In genomic region chr10:21807162-21807561, GRCh38 we compare ENCODE assay signal across 16 cellular contexts.
DNase-seq lines count a peak whose midpoint lies in the region; ATAC-seq and TF ChIP-seq lines count a peak whose summit lies in the region.
"Had no signal": no experiment of that assay in that cellular context is flagged by ENCODE, and none has a peak within 500 bp of the region (broad histone marks: within the 10 kb centered on the region; RNA-seq: fewer than 3 reads in every experiment).

No MANE protein-coding gene starts in this region.

- H3K4me1 Mint-ChIP-seq in WTC11, result peaks cover 59% of the 10 kb centered on the region

- peak overlapping the region; percentile 44 for H3K27ac Mint-ChIP-seq in WTC11
- H3K27ac Mint-ChIP-seq: activated CD4-positive, alpha-beta T cell treated with anti-CD3 and anti-CD28 coated beads, Interleukin-2, amount 10 ng/mL, durations not matched to agents 7 days and 5 days; type B pancreatic cell had no signal

- CTCF ChIA-PET in WTC11 (lab: Charles Lee), result interaction anchor here (0.6 to 1.3 kb wide), 4 partner anchors 49 to 947 kb away, joined by 3 to 4 read pairs (median 3); no protein-coding TSS in a partner anchor

- H3K27me3 Mint-ChIP-seq in WTC11 (ENCODE audit: low read depth), result no peaks in the 10 kb centered on the region
- H3K27me3 Mint-ChIP-seq: activated CD4-positive, alpha-beta T cell treated with anti-CD3 and anti-CD28 coated beads, Interleukin-2, amount 10 ng/mL, durations not matched to agents 7 days and 5 days; type B pancreatic cell had no signal

- no peaks in the 10 kb centered on the region for H3K9me3 Mint-ChIP-seq in WTC11
- H3K9me3 Mint-ChIP-seq: activated CD4-positive, alpha-beta T cell treated with anti-CD3 and anti-CD28 coated beads, Interleukin-2, amount 10 ng/mL, durations not matched to agents 7 days and 5 days; type B pancreatic cell had no signal

- no peaks in the 10 kb centered on the region for H3K36me3 Mint-ChIP-seq in WTC11
- H3K36me3 Mint-ChIP-seq: type B pancreatic cell had no signal

- TF ChIP-seq CTCF in WTC11 (IDR thresholded peaks at IDR 0.05), result no peak

- H3K4me3 Mint-ChIP-seq in WTC11, result 0 out of 2 replicates have a peak overlapping the region, but pooled peaks have one; percentile 19
- H3K4me3 Mint-ChIP-seq: activated CD4-positive, alpha-beta T cell treated with anti-CD3 and anti-CD28 coated beads, Interleukin-2, amount 10 ng/mL, durations not matched to agents 7 days and 5 days; type B pancreatic cell had no signal

- DNase-seq in GDM1 (lab: John Stamatoyannopoulos, UW) (peak; percentile 18), NCI-H146 treated with DMSO at 0.1 percent for 48 hours (lab: John Stamatoyannopoulos, UW; ENCODE audit: unreplicated experiment) (peak; percentile 48), WTC11 (ENCODE audit: low spot score) (peak; percentile 28), islet precursor cell (peak; percentile 80), DMS53 (lab: John Stamatoyannopoulos, UW) (no peak), mesenteric fat pad (ENCODE audit: low spot score) (no peak), NCI-H748 treated with DMSO at 0.1 percent for 48 hours (lab: John Stamatoyannopoulos, UW) (no peak)
- DNase-seq in activated CD4-positive, alpha-beta T cell treated with anti-CD3 and anti-CD28 coated beads, Interleukin-2, amount 50 U/mL, for 48 hours, result no peak
- DNase-seq: activated CD4-positive, alpha-beta T cell treated with anti-CD3 and anti-CD28 coated beads, Interleukin-2, amount 10 ng/mL, durations not matched to agents 7 days and 5 days; anterior cingulate cortex; DMS153; KG1; NCI-H2081 treated with DMSO at 0.1 percent for 48 hours; PC-9; T-helper 1 cell had no signal

- POLR2A ChIA-PET in WTC11 (lab: Charles Lee), result interaction anchor here (0.7 kb wide), 1 partner anchor 19 kb away, joined by 3 read pairs; no protein-coding TSS in a partner anchor

- peak; percentile 98 for ATAC-seq in WTC11

TF ChIP-seq in WTC11, 78 proteins besides CTCF, POLR2A, EP300 and RAD21:
- TF ChIP-seq CREM (CRISPR knock-in tag; IDR thresholded peaks at IDR 0.05), result no peak
- TF ChIP-seq NFE2L1 (CRISPR knock-in tag; IDR thresholded peaks at IDR 0.05), result 0 out of 2 replicates have a peak, but pooled peaks have one; percentile 14
- no peak for TF ChIP-seq GRHL2 (CRISPR knock-in tag; IDR thresholded peaks at IDR 0.05; ENCODE audit: insufficient replicate concordance, severe bottlenecking)
- peak; percentile 39; the same call in 1 of the 2 replicates for TF ChIP-seq TEAD1 (CRISPR knock-in tag; IDR thresholded peaks at IDR 0.05)
- peak; percentile 35; the same call in 1 of the 2 replicates for TF ChIP-seq SP1 (CRISPR knock-in tag; conservative IDR thresholded peaks at IDR 0.05)
- TF ChIP-seq ZNF232 (CRISPR knock-in tag; IDR thresholded peaks at IDR 0.05), result 0 out of 2 replicates have a peak, but pooled peaks have one; percentile 67
- TF ChIP-seq FOXP4 (CRISPR knock-in tag; IDR thresholded peaks at IDR 0.05), result peak; percentile 62; the same call in 1 of the 2 replicates
- TF ChIP-seq HMGXB4 (CRISPR knock-in tag; IDR thresholded peaks at IDR 0.05), result no peak
- TF ChIP-seq FOXK1 (CRISPR knock-in tag; IDR thresholded peaks at IDR 0.05), result peak; percentile 34; the same call in 1 of the 2 replicates

Comparison
In these comparisons a context has a peak if more than half of its experiments do, and no peak if none do; other contexts are left out.
1. DNase-seq: peak in GDM1 (single experiment), NCI-H146 treated with DMSO at 0.1 percent for 48 hours (single experiment), WTC11 (single experiment) and islet precursor cell (single experiment); none in DMS53 (single experiment), activated CD4-positive, alpha-beta T cell treated with anti-CD3 and anti-CD28 coated beads, Interleukin-2, amount 50 U/mL, for 48 hours (0 of 2), mesenteric fat pad (single experiment) and NCI-H748 treated with DMSO at 0.1 percent for 48 hours (single experiment).